In the genomic region with DNA sequence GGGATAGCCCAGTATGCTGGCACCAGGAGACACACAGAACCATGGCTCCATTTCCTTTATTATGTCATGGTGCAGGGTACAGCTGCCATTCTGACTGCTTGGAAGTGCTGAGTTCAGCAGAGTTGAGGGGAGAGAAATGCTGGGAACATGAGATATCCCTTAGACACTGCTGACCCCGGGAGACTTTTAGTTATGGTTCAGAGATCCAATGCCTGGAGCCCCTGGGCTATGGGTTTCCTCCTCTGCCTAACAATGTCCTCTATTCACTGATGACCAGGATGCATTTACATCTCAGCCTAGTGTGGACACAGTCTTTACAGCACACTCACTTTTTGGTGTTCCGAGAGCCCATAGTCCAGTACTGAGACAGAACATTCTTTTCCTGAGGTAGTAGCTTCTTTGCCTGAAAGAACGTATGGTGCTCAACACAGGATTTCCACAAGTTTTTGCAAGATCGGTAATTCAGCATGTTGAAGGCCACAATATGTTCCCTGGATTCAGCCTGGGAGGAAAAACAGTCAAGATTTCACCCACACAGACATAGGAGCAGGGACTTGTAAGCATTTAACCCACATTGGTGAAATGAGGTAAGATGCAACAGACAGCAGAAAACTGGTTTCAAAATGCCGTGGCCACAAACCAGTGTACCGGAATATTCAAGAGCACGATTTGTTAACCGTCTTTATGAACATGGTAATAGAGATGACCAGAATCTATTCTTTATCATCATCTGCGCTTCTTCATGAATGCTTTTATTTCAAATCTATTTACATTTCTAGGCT, we compare ENCODE assay signal across 18 cellular contexts.
"Had no signal": no experiment of that assay in that cellular context is flagged by ENCODE, and none has a peak within 500 bp of the region (broad histone marks: within the 10 kb centered on the region; RNA-seq: fewer than 3 reads in every experiment).

No MANE protein-coding gene starts in this region.

- H3K4me1 ChIP-seq: ascending aorta, breast epithelium, gastroesophageal sphincter, left lung had no signal

- H3K9me3 ChIP-seq: ascending aorta, breast epithelium, gastroesophageal sphincter, left lung, prostate gland had no signal

- ATAC-seq: activated CD4-positive, CD25-positive, alpha-beta regulatory T cell treated with anti-CD3 and anti-CD28 coated beads, Interleukin-2, amount 50 U/mL, for 24 hours; gastroesophageal sphincter; left lung; natural killer cell; sciatic nerve; stimulated activated naive CD8-positive, alpha-beta T cell treated with anti-CD3 and anti-CD28 coated beads, Interleukin-15, Interleukin-2, amounts not matched to agents 100 U/mL and 50 U/mL, for 24 hours had no signal

- H3K4me3 Mint-ChIP-seq: activated T-helper 1 cell treated with anti-CD3 and anti-CD28 coated beads, Interleukin-12 subunit alpha, Interleukin-12 subunit beta, Interleukin-2, Interleukin-4 antibody, amounts not matched to agents 30 ng/mL and 10 ng/mL and 1 ng/mL, durations not matched to agents 14 hours and 24 hours and 36 hours; natural killer cell; type B pancreatic cell had no signal

- H3K9me3 Mint-ChIP-seq: activated T-helper 1 cell treated with anti-CD3 and anti-CD28 coated beads, Interleukin-12 subunit alpha, Interleukin-12 subunit beta, Interleukin-2, Interleukin-4 antibody, amounts not matched to agents 30 ng/mL and 10 ng/mL and 1 ng/mL, durations not matched to agents 14 hours and 24 hours and 36 hours; natural killer cell; type B pancreatic cell had no signal

- H3K36me3 Mint-ChIP-seq: natural killer cell, type B pancreatic cell had no signal

- H3K4me3 ChIP-seq: ascending aorta, breast epithelium, gastroesophageal sphincter, left lung, prostate gland had no signal

- H3K4me1 Mint-ChIP-seq: natural killer cell had no signal

- H3K27ac ChIP-seq: ascending aorta, breast epithelium, gastroesophageal sphincter, left lung, prostate gland had no signal

- DNase-seq: activated CD4-positive, alpha-beta T cell treated with anti-CD3 and anti-CD28 coated beads, Interleukin-2, amount 50 U/mL, for 1 hour; activated CD8-positive, alpha-beta memory T cell treated with anti-CD3 and anti-CD28 coated beads for 24 hours; activated naive CD4-positive, alpha-beta T cell treated with Interleukin-2 at 50 U/mL for 16 hours; dermis blood vessel endothelial cell; islet precursor cell; left lung; natural killer cell; stimulated activated naive CD8-positive, alpha-beta T cell treated with anti-CD3 and anti-CD28 coated beads, Interleukin-15, Interleukin-2, amounts not matched to agents 100 U/mL and 50 U/mL, for 24 hours; T-helper 1 cell; T1000 had no signal

- H3K36me3 ChIP-seq: breast epithelium, prostate gland had no signal

- H3K27me3 ChIP-seq: ascending aorta, breast epithelium, gastroesophageal sphincter, left lung had no signal

- H3K27me3 Mint-ChIP-seq: type B pancreatic cell had no signal

- H3K27ac Mint-ChIP-seq: activated T-helper 1 cell treated with anti-CD3 and anti-CD28 coated beads, Interleukin-12 subunit alpha, Interleukin-12 subunit beta, Interleukin-2, Interleukin-4 antibody, amounts not matched to agents 30 ng/mL and 10 ng/mL and 1 ng/mL, durations not matched to agents 14 hours and 24 hours and 36 hours; natural killer cell; type B pancreatic cell had no signal
